ENCODE assay signal across 8 cellular contexts in the genomic region with DNA sequence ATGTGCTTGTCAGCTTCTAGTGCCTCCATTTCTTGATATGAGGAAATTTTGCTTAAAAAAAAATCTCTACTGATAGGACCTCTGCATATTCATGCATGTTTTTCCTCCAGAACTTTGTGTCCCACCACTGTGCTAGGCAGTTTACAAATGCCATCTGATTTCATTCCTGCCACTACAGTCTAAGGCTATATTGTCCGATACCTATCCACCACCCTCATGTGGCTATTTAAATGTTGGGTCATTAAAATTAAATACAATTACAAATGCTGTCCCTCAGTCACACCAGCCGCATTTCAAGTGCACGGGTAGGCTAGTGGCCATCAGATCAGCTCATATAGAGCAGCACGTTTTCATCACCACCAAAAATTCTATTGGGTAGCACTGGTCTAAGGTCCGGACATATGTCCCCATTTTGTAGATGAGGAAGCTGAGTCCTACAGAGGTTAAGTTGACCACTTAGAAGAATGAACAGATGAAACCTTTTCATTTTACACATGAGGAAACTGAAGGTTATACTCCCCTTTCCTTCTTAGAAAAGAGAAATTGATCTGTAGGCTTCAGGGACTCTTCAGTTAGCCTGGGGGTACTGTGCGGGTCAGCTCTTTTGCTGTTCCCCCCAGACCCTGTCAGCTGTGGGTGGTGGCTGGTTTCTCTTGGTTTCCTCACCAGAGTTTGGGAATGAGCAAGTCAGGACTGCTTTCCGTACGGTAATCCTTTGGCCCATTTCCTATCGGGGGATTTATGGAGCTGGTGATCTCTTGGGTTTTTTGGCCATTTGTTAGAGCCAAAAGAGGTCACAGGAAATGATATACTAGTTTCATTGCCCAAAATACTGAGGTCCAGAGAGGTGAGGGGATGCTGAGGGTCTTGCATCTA. TPM values are rescaled to one million over a fixed set of nuclear protein-coding genes. Genes with fewer than 3 reads are reported as not detected.
DNase-seq lines count a peak whose midpoint lies in the region; ATAC-seq and TF ChIP-seq lines count a peak whose summit lies in the region.

No MANE protein-coding gene starts in this region.

- TF ChIP-seq EP300 in ovary (IDR thresholded peaks at IDR 0.05), result no peak

- intact Hi-C loops in ovary (cut with DNase I), result loop anchor here in 2 of 4 donors (10.0 kb wide), 1 partner anchor 57 kb away; a partner anchor contains a TSS

- H3K4me3 ChIP-seq in BLaER1 treated with 17β-estradiol and CSF1 and Interleukin-3, amounts not matched to agents 10 nM and 100 nM, result peak overlapping the region in 1 of 10 experiments; percentile 15; a peak in 2 of 20 replicates
- H3K4me3 ChIP-seq in endocrine pancreas (ENCODE audit: control insufficient read depth, insufficient read depth, low read length) (no peak overlapping the region), ovary (no peak overlapping the region)

- peaks cover 21% of the 10 kb centered on the region for H3K36me3 Mint-ChIP-seq in T-cell

- H3K9me3 Mint-ChIP-seq in T-cell, result no peaks in the 10 kb centered on the region

- TF ChIP-seq CTCF in ovary (IDR thresholded peaks at IDR 0.05), result no peak

- 72 to 81% (median 73%) methylated on average over 9 of the region's 9 CpGs for WGBS in ovary, 3 donors

- CTCF ChIA-PET in T-cell (lab: Charles Lee), result interaction anchor here in 1 of 2 donors (1.0 to 1.2 kb wide), 2 partner anchors 13 to 36 kb away, joined by 3 to 4 read pairs; no protein-coding TSS in a partner anchor

- H3K36me3 ChIP-seq in BLaER1 treated with 17β-estradiol and CSF1 and Interleukin-3, amounts not matched to agents 10 nM and 100 nM, result peaks cover 4 to 69% (median 37%) of the 10 kb centered on the region in 11 experiments; a peak in 19 of 22 replicates
- H3K36me3 ChIP-seq in endocrine pancreas (ENCODE audit: control insufficient read depth, insufficient read depth, low read length) (no peaks in the 10 kb centered on the region), ovary (no peaks in the 10 kb centered on the region)

- no peaks in the 10 kb centered on the region for H3K27me3 Mint-ChIP-seq in T-cell

- H3K4me2 ChIP-seq in BLaER1 treated with 17β-estradiol and CSF1 and Interleukin-3, amounts not matched to agents 10 nM and 100 nM, result peak overlapping the region; percentile 78 to 97 (median 91)

- POLR2A ChIA-PET in T-cell (lab: Charles Lee), result interaction anchor here (0.8 to 1.3 kb wide), 3 partner anchors 20 to 26 kb away, joined by 3 to 4 read pairs (median 3); no protein-coding TSS in a partner anchor

- H3K4me1 ChIP-seq in BLaER1 treated with 17β-estradiol and CSF1 and Interleukin-3, amounts not matched to agents 10 nM and 100 nM, result peaks cover 100% of the 10 kb centered on the region in 10 experiments
- H3K4me1 ChIP-seq in endocrine pancreas (ENCODE audit: control insufficient read depth, insufficient read depth, low read length), result no peaks in the 10 kb centered on the region
- peaks cover 51% of the 10 kb centered on the region for H3K4me1 ChIP-seq in ovary (ENCODE audit: insufficient read depth)

- DNase-seq in T-cell (no peak), ovary (no peak), NCI-H146 treated with DMSO at 0.1 percent for 48 hours (lab: John Stamatoyannopoulos, UW; ENCODE audit: unreplicated experiment) (no peak)
- DNase-seq in stimulated activated CD4-positive, alpha-beta T cell treated with anti-CD3 and anti-CD28 coated beads, Interleukin-2, amount 100 ng/mL, for 24 hours, result no peak

- H4K20me1 ChIP-seq in BLaER1 treated with 17β-estradiol and CSF1 and Interleukin-3, amounts not matched to agents 10 nM and 100 nM, result peaks cover 13 to 100% (median 52%) of the 10 kb centered on the region in 11 experiments; a peak in 20 of 22 replicates

- no peak for TF ChIP-seq POLR2A in ovary (IDR thresholded peaks at IDR 0.05)

- peaks cover 66 to 95% (median 94%) of the 10 kb centered on the region in 3 donors for H3K4me1 Mint-ChIP-seq in T-cell

- H3K27ac Mint-ChIP-seq in T-cell, result peak overlapping the region; percentile 93 to 97

- no peaks in the 10 kb centered on the region for H3K27me3 ChIP-seq in BLaER1 treated with 17β-estradiol and CSF1 and Interleukin-3, amounts not matched to agents 10 nM and 100 nM
- H3K27me3 ChIP-seq in endocrine pancreas (ENCODE audit: control insufficient read depth, insufficient read depth, low read length), result no peaks in the 10 kb centered on the region
- no peaks in the 10 kb centered on the region for H3K27me3 ChIP-seq in ovary

- H3K9ac ChIP-seq in BLaER1 treated with 17β-estradiol and CSF1 and Interleukin-3, amounts not matched to agents 10 nM and 100 nM, result peak overlapping the region; percentile 66 to 84 (median 75); a peak in 20 of 22 replicates
- H3K9ac ChIP-seq in endocrine pancreas (ENCODE audit: control insufficient read depth, insufficient read depth, low read length), result peak overlapping the region; percentile 39

- peak overlapping the region; percentile 55 to 87 (median 76) for H3K4me3 Mint-ChIP-seq in T-cell

- peak overlapping the region; percentile 75 to 95 (median 86) for H3K27ac ChIP-seq in BLaER1 treated with 17β-estradiol and CSF1 and Interleukin-3, amounts not matched to agents 10 nM and 100 nM
- H3K27ac ChIP-seq in ovary, result peak overlapping the region; percentile 92

- no peaks in the 10 kb centered on the region for H3K9me3 ChIP-seq in BLaER1 treated with 17β-estradiol and CSF1 and Interleukin-3, amounts not matched to agents 10 nM and 100 nM (replicated peaks in 1 of 11)
- no peaks in the 10 kb centered on the region for H3K9me3 ChIP-seq in endocrine pancreas (ENCODE audit: control insufficient read depth, low read length)
- H3K9me3 ChIP-seq in ovary, result no peaks in the 10 kb centered on the region

- ATAC-seq in T-cell (replicated peaks in 1 of 4), result no peak
- ATAC-seq in HG03025 (IDR thresholded peaks at IDR 0.05; ENCODE audit: low FRiP score, unreplicated experiment), result no peak
- no peak for ATAC-seq in activated CD4-positive, CD25-positive, alpha-beta regulatory T cell treated with anti-CD3 and anti-CD28 coated beads, Interleukin-2, amount 50 U/mL, for 24 hours

RNA-seq across cellular contexts. Expression of a gene that starts 56.6 kb away (rescaled TPM):
- total RNA-seq in T-cell, result 100 to 1,000 TPM in 3 of 5 donors, 10 to 100 TPM in 2; 55.4 to 159 (median 110) TPM
- total RNA-seq in ovary, result 10 to 100 TPM; 21.6 to 78.6 (median 46.0) TPM
- 10 to 100 TPM; 18.7 to 78.6 TPM for polyA plus RNA-seq in ovary
